8 cellular contexts compared by ENCODE assay signal in the genomic region with DNA sequence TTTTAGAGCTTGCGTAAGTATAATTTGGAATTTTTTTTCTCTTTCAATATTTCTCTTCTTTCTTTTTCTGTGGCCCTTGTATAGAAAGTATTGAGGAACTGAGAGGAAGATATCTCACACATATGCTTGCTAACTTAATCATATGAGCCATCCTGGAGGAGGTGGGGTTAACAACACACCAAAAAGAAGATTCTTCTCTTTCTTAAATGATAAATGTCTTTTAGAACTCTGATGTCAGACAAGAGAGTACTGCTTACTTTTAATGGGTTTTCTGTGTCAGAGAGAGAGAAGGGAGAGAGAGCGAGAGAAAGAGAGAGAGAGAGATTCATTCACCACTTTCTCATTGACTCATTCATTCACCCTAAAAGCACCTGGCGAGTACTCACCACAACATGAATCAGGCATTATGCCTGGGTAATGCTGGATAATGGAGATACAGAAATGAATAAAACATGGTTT.
DNase-seq lines count a peak whose midpoint lies in the region; ATAC-seq, FAIRE-seq and TF ChIP-seq lines count a peak whose summit lies in the region.

No MANE protein-coding gene starts in this region.

- no peak for FAIRE-seq in kidney (lab: Jason Lieb, UNC)

- no peaks in the 10 kb centered on the region for H3K9me3 ChIP-seq in kidney (ENCODE audit: control insufficient read depth in 1 of 2, low read length in 2 of 2)

- no peaks in the 10 kb centered on the region for H3K36me3 Mint-ChIP-seq in activated naive CD8-positive, alpha-beta T cell treated with anti-CD3 and anti-CD28 coated beads, Interleukin-2, amount 50 U/mL, for 24 hours (ENCODE audit: low read depth)
- no peaks in the 10 kb centered on the region for H3K36me3 Mint-ChIP-seq in WTC11

- intact Hi-C loops in kidney (cut with DNase I) (no loop called here), lower leg skin (cut with DNase I; ENCODE audit: low total_unique reads) (no loop called here)

- TF ChIP-seq CTCF in GM12864 (IDR thresholded peaks at IDR 0.05; ENCODE audit: low read depth, low read length, missing control alignments) (no peak), kidney (IDR thresholded peaks at IDR 0.05; ENCODE audit: borderline replicate concordance, extremely low read depth, insufficient read depth) (no peak), WTC11 (IDR thresholded peaks at IDR 0.05) (no peak), lower leg skin (IDR thresholded peaks at IDR 0.05) (no peak)

- CTCF ChIA-PET in WTC11 (lab: Charles Lee) = interaction anchor here (1.5 kb wide), 1 partner anchor 171 kb away, joined by 3 read pairs; no protein-coding TSS in a partner anchor

- no peak overlapping the region for H3K9ac ChIP-seq in kidney (ENCODE audit: low read length in 2 of 2)

- peak overlapping the region; percentile 94 for H3K27ac Mint-ChIP-seq in activated naive CD8-positive, alpha-beta T cell treated with anti-CD3 and anti-CD28 coated beads, Interleukin-2, amount 50 U/mL, for 24 hours
- no peak overlapping the region for H3K27ac Mint-ChIP-seq in WTC11

- H3K27ac ChIP-seq in kidney (ENCODE audit: low read depth in 2 of 2, low read length in 2 of 2) = no peak overlapping the region

- ATAC-seq in GM21360 (IDR thresholded peaks at IDR 0.05; ENCODE audit: unreplicated experiment) (peak; percentile 54), HG03342 (IDR thresholded peaks at IDR 0.05; ENCODE audit: unreplicated experiment) (peak; percentile 62), WTC11 (no peak)
- ATAC-seq in activated naive CD8-positive, alpha-beta T cell treated with anti-CD3 and anti-CD28 coated beads, Interleukin-2, amount 50 U/mL, for 24 hours = peak; percentile 62

- peak overlapping the region; percentile 51 for H3K4me3 Mint-ChIP-seq in activated naive CD8-positive, alpha-beta T cell treated with anti-CD3 and anti-CD28 coated beads, Interleukin-2, amount 50 U/mL, for 24 hours
- H3K4me3 Mint-ChIP-seq in WTC11 = no peak overlapping the region

- H3K27me3 Mint-ChIP-seq in activated naive CD8-positive, alpha-beta T cell treated with anti-CD3 and anti-CD28 coated beads, Interleukin-2, amount 50 U/mL, for 24 hours = no peaks in the 10 kb centered on the region
- no peaks in the 10 kb centered on the region for H3K27me3 Mint-ChIP-seq in WTC11 (ENCODE audit: low read depth)

- H3K36me3 ChIP-seq in kidney (ENCODE audit: control insufficient read depth in 1 of 2, insufficient read depth in 2 of 2, low read length in 2 of 2) = no peaks in the 10 kb centered on the region

- no peak for TF ChIP-seq POLR2A in lower leg skin (IDR thresholded peaks at IDR 0.05)

- no peaks in the 10 kb centered on the region for H3K4me1 ChIP-seq in kidney (ENCODE audit: control insufficient read depth in 1 of 2, insufficient read depth in 1 of 2, low read depth in 1 of 2, low read length in 2 of 2)

- POLR2A ChIA-PET in WTC11 (lab: Charles Lee) = no interaction called here

- DNase-seq in GM12864 (ENCODE audit: low read depth) (peak; percentile 74), kidney (no peak), WTC11 (ENCODE audit: low spot score) (no peak), lower leg skin (ENCODE audit: low spot score in 2 of 2) (no peak)
- no peak for DNase-seq in activated naive CD8-positive, alpha-beta T cell treated with anti-CD3 and anti-CD28 coated beads, Interleukin-2, amount 50 U/mL, for 24 hours
- DNase-seq in NK-92 treated with Interleukin-12 subunit alpha and Interleukin-12 subunit beta, amount 100 ng/mL, for 24 hours (lab: John Stamatoyannopoulos, UW) = no peak

- 72 to 76% methylated on average over 3 of the region's 3 CpGs for WGBS in lower leg skin, 2 donors

- no peaks in the 10 kb centered on the region for H3K9me3 Mint-ChIP-seq in activated naive CD8-positive, alpha-beta T cell treated with anti-CD3 and anti-CD28 coated beads, Interleukin-2, amount 50 U/mL, for 24 hours
- no peaks in the 10 kb centered on the region for H3K9me3 Mint-ChIP-seq in WTC11

- no peak overlapping the region; the same call in 1 of the 2 replicates for H3K4me3 ChIP-seq in GM12864 (ENCODE audit: low read depth, low read length)
- H3K4me3 ChIP-seq in kidney (ENCODE audit: low read length in 2 of 2) = no peak overlapping the region
- no peak overlapping the region for H3K4me3 ChIP-seq in lower leg skin (ENCODE audit: low read depth, poor library complexity, severe bottlenecking)

- H3K4me1 Mint-ChIP-seq in activated naive CD8-positive, alpha-beta T cell treated with anti-CD3 and anti-CD28 coated beads, Interleukin-2, amount 50 U/mL, for 24 hours = peaks cover 86% of the 10 kb centered on the region
- H3K4me1 Mint-ChIP-seq in WTC11 = peaks cover 6% of the 10 kb centered on the region

TF ChIP-seq in WTC11, 78 proteins besides CTCF, POLR2A, EP300 and RAD21:
- TF ChIP-seq TEAD4 (CRISPR knock-in tag; IDR thresholded peaks at IDR 0.05) = no peak
- no peak for TF ChIP-seq PRRX2 (CRISPR knock-in tag; IDR thresholded peaks at IDR 0.05)
- no peak for TF ChIP-seq ESRRA (CRISPR knock-in tag; IDR thresholded peaks at IDR 0.05; ENCODE audit: borderline replicate concordance)
- no peak for TF ChIP-seq ZNF121 (CRISPR knock-in tag; IDR thresholded peaks at IDR 0.05)
- TF ChIP-seq JUN (CRISPR knock-in tag; IDR thresholded peaks at IDR 0.05) = no peak
- TF ChIP-seq, protein P1, sequence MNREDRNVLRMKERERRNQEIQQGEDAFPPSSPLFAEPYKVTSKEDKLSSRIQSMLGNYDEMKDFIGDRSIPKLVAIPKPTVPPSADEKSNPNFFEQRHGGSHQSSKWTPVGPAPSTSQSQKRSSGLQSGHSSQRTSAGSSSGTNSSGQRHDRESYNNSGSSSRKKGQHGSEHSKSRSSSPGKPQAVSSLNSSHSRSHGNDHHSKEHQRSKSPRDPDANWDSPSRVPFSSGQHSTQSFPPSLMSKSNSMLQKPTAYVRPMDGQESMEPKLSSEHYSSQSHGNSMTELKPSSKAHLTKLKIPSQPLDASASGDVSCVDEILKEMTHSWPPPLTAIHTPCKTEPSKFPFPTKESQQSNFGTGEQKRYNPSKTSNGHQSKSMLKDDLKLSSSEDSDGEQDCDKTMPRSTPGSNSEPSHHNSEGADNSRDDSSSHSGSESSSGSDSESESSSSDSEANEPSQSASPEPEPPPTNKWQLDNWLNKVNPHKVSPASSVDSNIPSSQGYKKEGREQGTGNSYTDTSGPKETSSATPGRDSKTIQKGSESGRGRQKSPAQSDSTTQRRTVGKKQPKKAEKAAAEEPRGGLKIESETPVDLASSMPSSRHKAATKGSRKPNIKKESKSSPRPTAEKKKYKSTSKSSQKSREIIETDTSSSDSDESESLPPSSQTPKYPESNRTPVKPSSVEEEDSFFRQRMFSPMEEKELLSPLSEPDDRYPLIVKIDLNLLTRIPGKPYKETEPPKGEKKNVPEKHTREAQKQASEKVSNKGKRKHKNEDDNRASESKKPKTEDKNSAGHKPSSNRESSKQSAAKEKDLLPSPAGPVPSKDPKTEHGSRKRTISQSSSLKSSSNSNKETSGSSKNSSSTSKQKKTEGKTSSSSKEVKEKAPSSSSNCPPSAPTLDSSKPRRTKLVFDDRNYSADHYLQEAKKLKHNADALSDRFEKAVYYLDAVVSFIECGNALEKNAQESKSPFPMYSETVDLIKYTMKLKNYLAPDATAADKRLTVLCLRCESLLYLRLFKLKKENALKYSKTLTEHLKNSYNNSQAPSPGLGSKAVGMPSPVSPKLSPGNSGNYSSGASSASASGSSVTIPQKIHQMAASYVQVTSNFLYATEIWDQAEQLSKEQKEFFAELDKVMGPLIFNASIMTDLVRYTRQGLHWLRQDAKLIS (CRISPR knock-in tag; IDR thresholded peaks at IDR 0.05; ENCODE audit: borderline replicate concordance) = no peak
- TF ChIP-seq ERG (CRISPR knock-in tag; IDR thresholded peaks at IDR 0.05) = no peak
TF ChIP-seq in WTC11: peak in this region for 0.
